8 cellular contexts compared by ENCODE assay signal in the genomic region with DNA sequence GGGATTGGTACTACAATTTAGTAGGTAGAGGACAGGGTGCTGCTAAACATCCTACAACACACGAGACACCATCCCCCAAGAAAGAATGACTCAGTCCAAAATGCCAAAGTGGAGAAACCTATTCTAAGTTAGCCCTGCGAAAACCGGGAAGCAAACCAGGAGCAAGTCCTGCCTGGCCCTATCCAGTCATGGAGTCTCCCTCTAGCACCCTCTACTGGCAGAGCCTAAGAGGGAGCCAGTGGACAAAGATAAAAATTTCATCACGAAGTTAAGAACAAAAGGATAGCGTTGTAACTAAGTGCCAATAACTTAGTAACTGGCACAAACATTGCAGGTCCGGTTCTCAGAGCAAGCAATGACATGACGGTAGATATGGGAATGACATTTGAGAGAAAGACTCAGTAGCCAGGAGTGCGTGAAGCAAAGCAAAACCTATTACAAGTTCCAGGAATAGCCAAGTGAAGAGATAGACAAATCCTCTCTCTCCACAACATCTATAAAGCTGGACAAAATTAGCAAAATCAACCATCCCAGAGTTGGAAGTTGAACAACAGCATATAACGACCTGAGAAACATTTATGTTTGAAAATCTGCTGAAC.
A peak's percentile ranks its signal among the peaks of the same experiment; 100 is the strongest.
DNase-seq lines count a peak whose midpoint lies in the region; ATAC-seq and TF ChIP-seq lines count a peak whose summit lies in the region.

No MANE protein-coding gene starts in this region.

- no peaks in the 10 kb centered on the region for H3K9me2 ChIP-seq in HCT116 (ENCODE audit: insufficient read depth)

- peak; percentile 93 for ATAC-seq in HCT116
- ATAC-seq in GM19395 (IDR thresholded peaks at IDR 0.05; ENCODE audit: unreplicated experiment) = no peak

- no peak overlapping the region for H2AFZ ChIP-seq in HCT116 (ENCODE audit: low read depth, low read length, poor library complexity, severe bottlenecking)

- no peaks in the 10 kb centered on the region for H3K4me1 ChIP-seq in HCT116 (ENCODE audit: control insufficient read depth in 1 of 2, insufficient read depth in 2 of 2, low read length in 2 of 2)

- H3K36me3 ChIP-seq in HCT116 (ENCODE audit: control insufficient read depth in 1 of 2, insufficient read depth in 2 of 2, low read length in 2 of 2) = no peaks in the 10 kb centered on the region

- H4K20me1 ChIP-seq in HCT116 (ENCODE audit: insufficient read depth) = no peaks in the 10 kb centered on the region

- no peaks in the 10 kb centered on the region for H3K79me2 ChIP-seq in HCT116 (ENCODE audit: insufficient read depth, low read length)

- peaks cover 18% of the 10 kb centered on the region for H3K27me3 ChIP-seq in HCT116 (ENCODE audit: insufficient read depth, low read length)

- no peak overlapping the region for H3K4me3 ChIP-seq in HCT116 (replicated peaks in 1 of 2; ENCODE audit: low read depth in 1 of 2, low read length in 2 of 2)
- no peak overlapping the region for H3K4me3 ChIP-seq in astrocyte of the spinal cord (ENCODE audit: low read depth, low read length)

- in situ Hi-C loops in astrocyte of the spinal cord (cut with HindIII; ENCODE audit: low sequenced_read_pairs) = no loop called here

- TF ChIP-seq CTCF in HCT116 (IDR thresholded peaks at IDR 0.05 in 2 of 3, conservative IDR thresholded peaks at IDR 0.05 in 1 of 3; ENCODE audit: borderline replicate concordance in 1 of 3, insufficient read depth in 1 of 3, low read depth in 2 of 3, low read length in 2 of 3) = peak; percentile 23 to 92 (median 91); a peak in 4 of 6 replicates
- TF ChIP-seq CTCF in astrocyte of the spinal cord (IDR thresholded peaks at IDR 0.05; ENCODE audit: low read depth, low read length) = peak; percentile 94

- RAD21 ChIA-PET in HCT116 (lab: Charles Lee; ENCODE audit: low non-redundant PET in 1 of 2, low total read pairs in 2 of 2, uncharacterized antibody in 2 of 2, unreplicated experiment in 2 of 2) = no interaction called here

- intact Hi-C loops in HCT116 (cut with micrococcal nuclease) = loop anchor here (2.0 kb wide), 1 partner anchor 1330 kb away; no protein-coding TSS in a partner anchor

- DNase-seq in DMS114 treated with DMSO at 0.1 percent for 48 hours (lab: John Stamatoyannopoulos, UW; ENCODE audit: unreplicated experiment) (peak; percentile 4), HCT116 (ENCODE audit: low read depth, low spot score) (peak; percentile 47), NCI-H446 treated with DMSO at 0.1 percent for 48 hours (lab: John Stamatoyannopoulos, UW) (peak; percentile 11), astrocyte of the spinal cord (ENCODE audit: low read depth, low spot score) (peak; percentile 63), iPS DF 4.7 (ENCODE audit: extremely low read depth, low spot score) (peak; percentile 60), smooth muscle cell of the brain vasculature (ENCODE audit: low read depth, low spot score) (peak; percentile 28), GM19240 (ENCODE audit: insufficient read length, low spot score) (no peak)

- POLR2A ChIA-PET in HCT116 (lab: Charles Lee) = no interaction called here

- TF ChIP-seq POLR2A in HCT116 (IDR thresholded peaks at IDR 0.05; ENCODE audit: borderline replicate concordance, extremely low read depth, insufficient read depth, insufficient read length) = no peak

- no TSS peak for BruUV-seq in HCT116 (replicated peaks; lab: Mats Ljungman, UMichigan)

- TF ChIP-seq RAD21 in HCT116 (IDR thresholded peaks at IDR 0.05; ENCODE audit: low read depth) = peak; percentile 59

- no peak overlapping the region for H3K27ac ChIP-seq in HCT116 (ENCODE audit: low read depth, low read length)

- H3K4me2 ChIP-seq in HCT116 (ENCODE audit: low read length) = no peak overlapping the region

- no peak overlapping the region for H3K9ac ChIP-seq in HCT116 (ENCODE audit: low read length)

- H3K9me3 ChIP-seq in HCT116 (ENCODE audit: control insufficient read depth in 1 of 2, insufficient read depth in 1 of 2, low read depth in 1 of 2, low read length in 2 of 2) = no peaks in the 10 kb centered on the region

- CTCF ChIA-PET in HCT116 (lab: Charles Lee) = interaction anchor here (0.6 kb wide), 1 partner anchor 54 kb away, joined by 3 read pairs; no protein-coding TSS in a partner anchor

TF ChIP-seq in HCT116, 20 proteins besides CTCF, POLR2A, EP300 and RAD21:
- 0 out of 2 replicates have a peak, but pooled peaks have one; percentile 23 for TF ChIP-seq CBX3 (IDR thresholded peaks at IDR 0.05; ENCODE audit: low read depth)
- TF ChIP-seq ZFX (IDR thresholded peaks at IDR 0.05) = no peak
TF ChIP-seq in HCT116: peak in this region for 1.
